Comparison of ENCODE assay signal across 8 cellular contexts in genomic region chr16:75647138-75647491, GRCh38. TPM values are rescaled to one million over a fixed set of nuclear protein-coding genes. Genes with fewer than 3 reads are reported as not detected.
DNase-seq lines count a peak whose midpoint lies in the region; ATAC-seq and TF ChIP-seq lines count a peak whose summit lies in the region.

No MANE protein-coding gene starts in this region.

- TF ChIP-seq CTCF in VCaP (conservative IDR thresholded peaks at IDR 0.05) (no peak), glutamatergic neuron (IDR thresholded peaks at IDR 0.05; ENCODE audit: partially characterized antibody, unreplicated experiment) (no peak), sigmoid colon (IDR thresholded peaks at IDR 0.05) (no peak)

- no peak for TF ChIP-seq POLR2A in sigmoid colon (IDR thresholded peaks at IDR 0.05)

- H3K27me3 Mint-ChIP-seq in glutamatergic neuron (ENCODE audit: unreplicated experiment) = peaks cover 10% of the 10 kb centered on the region

- H3K36me3 ChIP-seq in sigmoid colon = peaks cover 0 to 21% (median 4%) of the 10 kb centered on the region in 4 donors

- 0 to 1% methylated on average over 17 of the region's 17 CpGs for WGBS in sigmoid colon, 2 donors

- H3K4me1 Mint-ChIP-seq in glutamatergic neuron (ENCODE audit: low read depth, unreplicated experiment) = peaks cover 16% of the 10 kb centered on the region

- intact Hi-C loops in sigmoid colon (cut with DNase I) = loop anchor here (1.0 to 5.0 kb wide), 4 partner anchors 24 to 185 kb away; partner anchors contain the start of genes ADAT1, TMEM170A and TMEM231

- peak overlapping the region; percentile 86 for H3K27ac Mint-ChIP-seq in glutamatergic neuron (ENCODE audit: unreplicated experiment)

- H3K36me3 Mint-ChIP-seq in glutamatergic neuron (ENCODE audit: unreplicated experiment) = peaks cover 5% of the 10 kb centered on the region

- H3K4me3 Mint-ChIP-seq in glutamatergic neuron (ENCODE audit: unreplicated experiment) = peak overlapping the region; percentile 94

- peak overlapping the region; percentile 93 for H3K27ac ChIP-seq in VCaP
- H3K27ac ChIP-seq in sigmoid colon = peak overlapping the region; percentile 96 to 100 (median 97)

- H3K9me3 Mint-ChIP-seq in glutamatergic neuron (ENCODE audit: unreplicated experiment) = peaks cover 15% of the 10 kb centered on the region

- H3K4me1 ChIP-seq in sigmoid colon = peaks cover 0 to 52% (median 47%) of the 10 kb centered on the region in 4 donors

- TF ChIP-seq EP300 in sigmoid colon (IDR thresholded peaks at IDR 0.05) = no peak

- DNase-seq in glutamatergic neuron = no peak
- DNase-seq in sigmoid colon = no peak
- DNase-seq in NCI-H526 (lab: John Stamatoyannopoulos, UW) = no peak
- DNase-seq in NCI-H524 treated with DMSO at 0.1 percent for 48 hours (lab: John Stamatoyannopoulos, UW) = no peak
- DNase-seq in T-helper 9 cell = no peak

- peak overlapping the region; percentile 92 to 98 (median 94) for H3K4me3 ChIP-seq in sigmoid colon

- H3K9me3 ChIP-seq in sigmoid colon = no peaks in the 10 kb centered on the region

- H3K27me3 ChIP-seq in sigmoid colon = no peaks in the 10 kb centered on the region

- ATAC-seq in GM18909 (IDR thresholded peaks at IDR 0.05; ENCODE audit: poor library complexity, unreplicated experiment) (peak; percentile 31), HG02885 (IDR thresholded peaks at IDR 0.05; ENCODE audit: poor library complexity, unreplicated experiment) (peak; percentile 20)

RNA-seq across cellular contexts. Expression of gene KARS1, which starts 0.3 kb away (rescaled TPM):
- total RNA-seq in glutamatergic neuron (ENCODE audit: unreplicated experiment) = 97.4 TPM
- total RNA-seq in sigmoid colon = 100 to 1,000 TPM in 3 of 4 donors, 10 to 100 TPM in 1; 98.3 to 113 (median 111) TPM
- polyA plus RNA-seq in sigmoid colon = 100 to 1,000 TPM in 1 of 3 donors, 10 to 100 TPM in 2; 77.0 to 131 (median 77.5) TPM

RNA-seq across cellular contexts. Expression of gene TERF2IP, which starts 0.5 kb away (rescaled TPM):
- total RNA-seq in glutamatergic neuron (ENCODE audit: unreplicated experiment) = 137 TPM
- 10 to 100 TPM; 49.0 to 76.0 (median 65.5) TPM for total RNA-seq in sigmoid colon
- 10 to 100 TPM; 26.6 to 38.4 (median 33.6) TPM for polyA plus RNA-seq in sigmoid colon

RNA-seq across cellular contexts. Expression of gene ADAT1, which starts 24.0 kb away (rescaled TPM):
- total RNA-seq in glutamatergic neuron (ENCODE audit: unreplicated experiment) (80.1 TPM), sigmoid colon (10 to 100 TPM; 21.7 to 38.5 (median 28.8) TPM)
- polyA plus RNA-seq in sigmoid colon = 10 to 100 TPM; 10.2 to 23.5 (median 14.8) TPM

RNA-seq across cellular contexts. Expression of gene CPHXL2, which starts 29.7 kb away (rescaled TPM):
- total RNA-seq in glutamatergic neuron (ENCODE audit: unreplicated experiment) (not detected), sigmoid colon (not detected)
- not detected for polyA plus RNA-seq in sigmoid colon

RNA-seq across cellular contexts. Expression of gene DUXB, which starts 54.1 kb away (rescaled TPM):
- total RNA-seq in glutamatergic neuron (ENCODE audit: unreplicated experiment) = not detected
- not detected for total RNA-seq in sigmoid colon
- not detected for polyA plus RNA-seq in sigmoid colon
